11 cellular contexts compared by ENCODE assay signal in genomic region chr7:154071833-154072232, GRCh38. TPM values are rescaled to one million over a fixed set of nuclear protein-coding genes. Genes with fewer than 3 reads are reported as not detected.
DNase-seq lines count a peak whose midpoint lies in the region; ATAC-seq and TF ChIP-seq lines count a peak whose summit lies in the region.
"Not testable (repeated sequence)": the region's sequence is repeated elsewhere in the genome, so short reads cannot be mapped to it uniquely, and the experiment has no call there.
"Had no signal": no experiment of that assay in that cellular context is flagged by ENCODE, and none has a peak within 500 bp of the region (broad histone marks: within the 10 kb centered on the region; RNA-seq: fewer than 3 reads in every experiment).

No MANE protein-coding gene starts in this region.

- POLR2A ChIA-PET in SK-N-SH (lab: Yijun Ruan, JAX) = not testable (repeated sequence)

- peak; percentile 72 for TF ChIP-seq RAD21 in SK-N-SH (IDR thresholded peaks at IDR 0.05; ENCODE audit: low read length)

- not testable (repeated sequence) for H3F3A ChIP-seq in SK-N-SH (replicated peaks; ENCODE audit: insufficient read depth)

- 6% methylated on average over 4 of the region's 4 CpGs for WGBS in SK-N-SH (ENCODE audit: low lambda C conversion rate)

- H2AFZ ChIP-seq in SK-N-SH (ENCODE audit: low read depth) = not testable (repeated sequence)

- not testable (repeated sequence) for H3K4me3 ChIP-seq in SK-N-SH (ENCODE audit: low read depth in 2 of 2, low read length in 1 of 2); colonic mucosa

- not testable (repeated sequence) for H3K27ac ChIP-seq in SK-N-SH (ENCODE audit: low read depth in 2 of 2, low read length in 1 of 2); colonic mucosa

- not testable (repeated sequence) for H3K9ac ChIP-seq in SK-N-SH; colonic mucosa (ENCODE audit: low read depth in 2 of 2, low read length in 2 of 2)

- not testable (repeated sequence) for H3K9me2 ChIP-seq in SK-N-SH

- not testable (repeated sequence) for H3K4me2 ChIP-seq in SK-N-SH

- not testable (repeated sequence) for H3K36me3 ChIP-seq in SK-N-SH (replicated peaks in 1 of 2; ENCODE audit: control insufficient read depth in 1 of 2, insufficient read depth in 2 of 2, low read length in 1 of 2); colonic mucosa

- H3K9me3 ChIP-seq in SK-N-SH, colonic mucosa: not testable (repeated sequence)

- TF ChIP-seq CTCF in SK-N-SH (IDR thresholded peaks at IDR 0.05) (0 out of 2 replicates have a peak, but pooled peaks have one; percentile 13), colonic mucosa (IDR thresholded peaks at IDR 0.05) (peak; percentile 13)

- H3K4me1 ChIP-seq in SK-N-SH (ENCODE audit: control insufficient read depth in 1 of 2, insufficient read depth in 2 of 2, low read depth in 1 of 2, low read length in 1 of 2); colonic mucosa: not testable (repeated sequence)

- H4K20me1 ChIP-seq in SK-N-SH (ENCODE audit: insufficient read depth) = not testable (repeated sequence)

- DNase-seq in Ammon's horn (ENCODE audit: low spot score) (peak; percentile 83), MV-4-11 (lab: John Stamatoyannopoulos, UW) (peak; percentile 14), NCI-H460 (ENCODE audit: extremely low read depth, low read depth) (peak; percentile 8), SK-N-SH (peak; percentile 63), kidney tubule cell (ENCODE audit: low spot score) (peak; percentile 33), retina (peak; percentile 65)
- not testable (repeated sequence) for DNase-seq in colonic mucosa

- CTCF ChIA-PET in SK-N-SH (lab: Yijun Ruan, JAX) = interaction anchor here (0.7 to 3.2 kb wide), 8 partner anchors 97 to 672 kb away, joined by 3 to 31 read pairs (median 3); no protein-coding TSS in a partner anchor

- intact Hi-C loops in colonic mucosa (cut with DNase I) = not testable (repeated sequence)

- not testable (repeated sequence) for TF ChIP-seq EP300 in SK-N-SH (IDR thresholded peaks at IDR 0.05; ENCODE audit: borderline replicate concordance in 1 of 2, low read depth in 1 of 2, low read length in 1 of 2)

- not testable (repeated sequence) for H3K27me3 ChIP-seq in SK-N-SH (ENCODE audit: insufficient read depth); colonic mucosa

- not testable (repeated sequence) for H3K79me2 ChIP-seq in SK-N-SH (ENCODE audit: insufficient read depth)

- peak; percentile 51 for ATAC-seq in GM19043 (IDR thresholded peaks at IDR 0.05; ENCODE audit: low read depth, unreplicated experiment)

TF ChIP-seq in SK-N-SH, 30 proteins besides CTCF, POLR2A, EP300 and RAD21:
- TF ChIP-seq SMC3 (IDR thresholded peaks at IDR 0.05; ENCODE audit: low read depth, low read length) = peak; percentile 44; the same call in 1 of the 2 replicates
- 0 out of 2 replicates have a peak, but pooled peaks have one; percentile 35 for TF ChIP-seq MXI1 (IDR thresholded peaks at IDR 0.05; ENCODE audit: low read depth, low read length)

RNA-seq across cellular contexts. Expression of gene DPP6, which starts 19.6 kb away (rescaled TPM):
- not detected in 2 replicates for total RNA-seq in NCI-H460 (2014; rRNA removed; shearing (Covaris generic))
- polyA plus RNA-seq in NCI-H460 (2014; cell fraction: nucleus; rRNA removed) = not detected in 2 replicates
- 0.10 TPM in 1 of 2 replicates, not detected in the other for polyA plus RNA-seq in SK-N-SH (2012; rRNA removed)
- 0.05 and 0.18 TPM in 2 replicates for polyA plus RNA-seq in SK-N-SH (2012; cell fraction: cytosol; rRNA removed)
- polyA plus RNA-seq in SK-N-SH (2012; cell fraction: nucleus; rRNA removed) = 0.02 and 0.06 TPM in 2 replicates
- total RNA-seq in colonic mucosa = 1 to 10 TPM in 1 of 2 donors, under 1 TPM in 1; 0.17 to 3.9 TPM
- total RNA-seq: IMR-90, SJSA1 had no signal
- polyA plus RNA-seq: cardiac muscle cell, IMR-90 had no signal
